ENCODE assay signal across 15 cellular contexts in the genomic region with DNA sequence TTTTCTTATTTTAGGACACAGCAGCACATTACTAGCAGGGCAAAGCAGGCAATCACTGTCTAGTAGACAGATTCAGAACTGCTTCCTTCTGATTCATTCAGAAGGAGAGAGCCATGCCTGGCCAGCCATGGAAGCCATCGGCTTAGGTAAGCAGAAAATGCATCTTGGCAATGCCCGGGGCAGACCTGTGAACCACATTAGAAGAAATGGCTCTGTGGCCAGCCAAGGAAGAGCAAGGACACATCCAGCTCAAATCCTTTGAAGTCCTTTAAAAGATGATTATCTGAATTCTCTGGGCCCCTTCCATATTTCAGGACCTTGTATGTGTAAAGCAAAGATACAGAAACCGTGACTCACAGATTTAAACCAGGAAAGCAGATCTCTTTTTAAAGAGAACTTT.
A peak's percentile ranks its signal among the peaks of the same experiment; 100 is the strongest.
DNase-seq lines count a peak whose midpoint lies in the region; ATAC-seq lines count a peak whose summit lies in the region.
"Had no signal": no experiment of that assay in that cellular context is flagged by ENCODE, and none has a peak within 500 bp of the region (broad histone marks: within the 10 kb centered on the region; RNA-seq: fewer than 3 reads in every experiment).

No MANE protein-coding gene starts in this region.

- H2BK120ac ChIP-seq in mesendoderm (ENCODE audit: low read depth, low read length), result no peak overlapping the region

- H4K5ac ChIP-seq in mesendoderm (ENCODE audit: low read length), result no peak overlapping the region

- H2BK5ac ChIP-seq in mesendoderm (ENCODE audit: low read length), result no peak overlapping the region

- DNase-seq in EH (ENCODE audit: low read depth), result peak; percentile 40
- peak; percentile 95 for DNase-seq in RPMI7951 (ENCODE audit: low read depth)
- peak; percentile 3 for DNase-seq in inferior parietal cortex (ENCODE audit: extremely low spot score)
- DNase-seq in DMS53 (lab: John Stamatoyannopoulos, UW), result no peak
- DNase-seq in activated T-cell treated with anti-CD3 and anti-CD28 coated beads, Interleukin-2, amount 50 U/mL, for 24 hours, result no peak
- no peak for DNase-seq in mesendoderm
- DNase-seq: 8988T; Calu3; CD8-positive, alpha-beta T cell; DND-41; H9 had no signal

- H2BK15ac ChIP-seq in mesendoderm (replicated peaks; ENCODE audit: low read depth), result no peak overlapping the region

- H3K56ac ChIP-seq in mesendoderm (ENCODE audit: low read length), result no peak overlapping the region

- no peak overlapping the region for H2AK5ac ChIP-seq in mesendoderm (ENCODE audit: low read length)

- H3K4me1 Mint-ChIP-seq in activated T-cell treated with anti-CD3 and anti-CD28 coated beads, Interleukin-2, amount 50 U/mL, for 24 hours (ENCODE audit: low read depth), result no peaks in the 10 kb centered on the region
- H3K4me1 Mint-ChIP-seq: B cell had no signal

- H3K79me1 ChIP-seq in mesendoderm (ENCODE audit: low read length), result no peaks in the 10 kb centered on the region

- no peak overlapping the region for H3K27ac ChIP-seq in mesendoderm (ENCODE audit: low read depth, low read length)
- H3K27ac ChIP-seq: BLaER1 treated with 17β-estradiol and CSF1 and Interleukin-3, amounts not matched to agents 10 nM and 100 nM had no signal

- H3K4me1 ChIP-seq in mesendoderm (ENCODE audit: control insufficient read depth, low read depth, low read length), result no peaks in the 10 kb centered on the region
- H3K4me1 ChIP-seq: BLaER1 treated with 17β-estradiol and CSF1 and Interleukin-3, amounts not matched to agents 10 nM and 100 nM had no signal

- H3K9ac ChIP-seq in mesendoderm (ENCODE audit: low read length), result no peak overlapping the region
- H3K9ac ChIP-seq: BLaER1 treated with 17β-estradiol and CSF1 and Interleukin-3, amounts not matched to agents 10 nM and 100 nM had no signal

- no peak overlapping the region for H3K4ac ChIP-seq in mesendoderm (ENCODE audit: low read depth, low read length)

- H3K18ac ChIP-seq in mesendoderm (ENCODE audit: low read length), result no peak overlapping the region

- H3K36me3 Mint-ChIP-seq in activated T-cell treated with anti-CD3 and anti-CD28 coated beads, Interleukin-2, amount 50 U/mL, for 24 hours (ENCODE audit: low read depth), result no peaks in the 10 kb centered on the region
- H3K36me3 Mint-ChIP-seq: CD8-positive, alpha-beta T cell had no signal

- no peaks in the 10 kb centered on the region for H3K36me3 ChIP-seq in mesendoderm (ENCODE audit: control insufficient read depth, insufficient read depth, low read length)
- H3K36me3 ChIP-seq: BLaER1 treated with 17β-estradiol and CSF1 and Interleukin-3, amounts not matched to agents 10 nM and 100 nM had no signal

- H3K23ac ChIP-seq in mesendoderm (ENCODE audit: low read length), result no peak overlapping the region

- H3K4me3 ChIP-seq in mesendoderm (ENCODE audit: low read length), result no peak overlapping the region
- H3K4me3 ChIP-seq: BLaER1 treated with 17β-estradiol and CSF1 and Interleukin-3, amounts not matched to agents 10 nM and 100 nM had no signal

- no CpG with 5 or more reads among the region's 3 CpGs for WGBS in mesendoderm (ENCODE audit: extremely low coverage, insufficient coverage, low lambda C conversion rate)

- H3K27me3 Mint-ChIP-seq in activated T-cell treated with anti-CD3 and anti-CD28 coated beads, Interleukin-2, amount 50 U/mL, for 24 hours, result no peaks in the 10 kb centered on the region
- H3K27me3 Mint-ChIP-seq: B cell had no signal

- no peak for ATAC-seq in HG03159 (IDR thresholded peaks at IDR 0.05; ENCODE audit: unreplicated experiment)
- ATAC-seq: CD8-positive, alpha-beta T cell; HepG2 had no signal

- no peak overlapping the region for H4K8ac ChIP-seq in mesendoderm (ENCODE audit: low read depth, low read length)

- peaks cover 6% of the 10 kb centered on the region for H3K9me3 Mint-ChIP-seq in activated T-cell treated with anti-CD3 and anti-CD28 coated beads, Interleukin-2, amount 50 U/mL, for 24 hours
- H3K9me3 Mint-ChIP-seq: H9 had no signal

- H3K4me2 ChIP-seq in mesendoderm (ENCODE audit: low read length), result no peak overlapping the region
- H3K4me2 ChIP-seq: BLaER1 treated with 17β-estradiol and CSF1 and Interleukin-3, amounts not matched to agents 10 nM and 100 nM had no signal

- H3K79me2 ChIP-seq in mesendoderm (ENCODE audit: control insufficient read depth, insufficient read depth, low read length), result no peaks in the 10 kb centered on the region

- no peak overlapping the region for H3K4me3 Mint-ChIP-seq in activated T-cell treated with anti-CD3 and anti-CD28 coated beads, Interleukin-2, amount 50 U/mL, for 24 hours
- H3K4me3 Mint-ChIP-seq: B cell; CD8-positive, alpha-beta T cell; H9 had no signal

- H3K27me3 ChIP-seq in mesendoderm (ENCODE audit: insufficient read depth, low read length, poor library complexity), result no peaks in the 10 kb centered on the region
- H3K27me3 ChIP-seq: BLaER1 treated with 17β-estradiol and CSF1 and Interleukin-3, amounts not matched to agents 10 nM and 100 nM had no signal

- H3K27ac Mint-ChIP-seq in activated T-cell treated with anti-CD3 and anti-CD28 coated beads, Interleukin-2, amount 50 U/mL, for 24 hours, result no peak overlapping the region
- H3K27ac Mint-ChIP-seq: B cell; CD8-positive, alpha-beta T cell; H9 had no signal

Comparison
In these comparisons a context has a peak if more than half of its experiments do, and no peak if none do; other contexts are left out.
1. DNase-seq: peak in EH (single experiment), RPMI7951 (single experiment) and inferior parietal cortex (single experiment); none in DMS53 (single experiment), activated T-cell treated with anti-CD3 and anti-CD28 coated beads, Interleukin-2, amount 50 U/mL, for 24 hours (single experiment) and mesendoderm (single experiment).